In genomic region chr16:2297506-2297860, GRCh38 we compare ENCODE assay signal across 1 cellular context.
A peak's percentile ranks its signal among the peaks of the same experiment; 100 is the strongest.
TF ChIP-seq lines count a peak whose summit lies in the region.

No MANE protein-coding gene starts in this region.

TF ChIP-seq in K562, 482 proteins besides CTCF, POLR2A, EP300 and RAD21:
- TF ChIP-seq POLR2G (IDR thresholded peaks at IDR 0.05; ENCODE audit: low read depth, low read length) (peak; percentile 26), BRCA1 (IDR thresholded peaks at IDR 0.05) (no peak), BRCA1 (CRISPR knock-in tag; IDR thresholded peaks at IDR 0.05) (no peak)
